Comparison of ENCODE assay signal across 18 cellular contexts in the genomic region with DNA sequence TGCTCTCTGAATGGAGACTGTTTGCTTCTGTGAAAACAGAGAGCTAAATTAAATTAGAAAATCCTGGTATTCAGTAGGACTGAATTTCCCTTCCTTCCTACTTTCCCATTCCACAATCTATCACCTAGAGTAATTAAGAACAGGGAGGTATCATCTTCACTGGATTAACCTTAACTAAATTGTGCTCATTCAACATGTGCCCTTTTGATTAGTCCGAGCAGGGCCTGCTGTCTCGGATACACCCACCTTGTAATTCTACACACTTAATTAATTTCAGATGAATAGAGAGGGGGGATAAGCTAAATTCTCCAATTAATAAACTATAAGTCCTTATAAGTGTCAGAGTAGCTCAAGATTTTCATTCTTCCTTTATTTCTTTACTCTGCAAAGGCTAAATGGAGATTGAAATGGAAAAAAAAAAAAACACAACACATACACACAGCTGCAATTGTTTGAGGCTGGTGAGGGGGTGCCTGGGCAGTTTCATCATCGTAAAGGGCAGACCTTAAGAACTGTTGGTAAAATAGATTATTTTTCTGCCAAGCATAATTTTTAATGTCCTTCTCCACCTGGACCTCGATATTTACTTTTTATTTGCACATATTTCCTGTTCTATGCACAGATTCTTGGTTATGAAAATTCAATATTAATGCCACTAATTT.
DNase-seq lines count a peak whose midpoint lies in the region; ATAC-seq lines count a peak whose summit lies in the region.
"Had no signal": no experiment of that assay in that cellular context is flagged by ENCODE, and none has a peak within 500 bp of the region (broad histone marks: within the 10 kb centered on the region; RNA-seq: fewer than 3 reads in every experiment).

No MANE protein-coding gene starts in this region.

- no peak overlapping the region for H2BK12ac ChIP-seq in neuronal stem cell (ENCODE audit: low read length)

- no peak overlapping the region for H3K4ac ChIP-seq in neuronal stem cell (ENCODE audit: low read length)

- H2BK120ac ChIP-seq in neuronal stem cell (ENCODE audit: low read depth, low read length): no peak overlapping the region

- H2AFZ ChIP-seq in Karpas-422 (ENCODE audit: low read length) (0 out of 2 replicates have a peak overlapping the region, but pooled peaks have one; percentile 19), neuronal stem cell (ENCODE audit: low read length) (no peak overlapping the region)
- H2AFZ ChIP-seq: GM23248 had no signal

- no peak overlapping the region for H3K14ac ChIP-seq in neuronal stem cell (ENCODE audit: low read length)

- no peak overlapping the region for H3K4me3 ChIP-seq in BLaER1 treated with 17β-estradiol and CSF1 and Interleukin-3, amounts not matched to agents 10 nM and 100 nM
- H3K4me3 ChIP-seq in Karpas-422 (ENCODE audit: low read length) (no peak overlapping the region), neuronal stem cell (ENCODE audit: low read length in 2 of 2) (no peak overlapping the region)
- H3K4me3 ChIP-seq: GM23248 had no signal

- H3K36me3 ChIP-seq in BLaER1 treated with 17β-estradiol and CSF1 and Interleukin-3, amounts not matched to agents 10 nM and 100 nM: no peaks in the 10 kb centered on the region
- H3K36me3 ChIP-seq in Karpas-422 (ENCODE audit: insufficient read depth, low read length): no peaks in the 10 kb centered on the region
- no peaks in the 10 kb centered on the region for H3K36me3 ChIP-seq in neuronal stem cell (replicated peaks in 1 of 2; ENCODE audit: control insufficient read depth in 2 of 2, insufficient read depth in 2 of 2, low read length in 2 of 2)

- H3K27ac ChIP-seq in BLaER1 treated with 17β-estradiol and CSF1 and Interleukin-3, amounts not matched to agents 10 nM and 100 nM: no peak overlapping the region
- H3K27ac ChIP-seq in Karpas-422 (ENCODE audit: low read length) (no peak overlapping the region), neuronal stem cell (replicated peaks; ENCODE audit: low read length) (no peak overlapping the region)
- H3K27ac ChIP-seq: GM23248 had no signal

- no CpG with 5 or more reads among the region's 4 CpGs for WGBS in neuronal stem cell (ENCODE audit: extremely low coverage in 2 of 2, insufficient read length in 2 of 2, insufficient replicate concordance in 1 of 2), 2 donors

- H3K9me2 ChIP-seq in Karpas-422 (replicated peaks; ENCODE audit: insufficient read depth, low read length): no peaks in the 10 kb centered on the region

- H3K4me1 ChIP-seq in BLaER1 treated with 17β-estradiol and CSF1 and Interleukin-3, amounts not matched to agents 10 nM and 100 nM: peaks cover 12 to 36% (median 26%) of the 10 kb centered on the region in 10 experiments; a peak in 18 of 20 replicates
- H3K4me1 ChIP-seq in Karpas-422 (ENCODE audit: low read length): peaks cover 27% of the 10 kb centered on the region
- peaks cover 3 to 10% of the 10 kb centered on the region in 2 donors for H3K4me1 ChIP-seq in neuronal stem cell (ENCODE audit: control insufficient read depth in 2 of 2, insufficient read depth in 1 of 2, low read depth in 1 of 2, low read length in 2 of 2)

- H3K79me1 ChIP-seq in neuronal stem cell (ENCODE audit: low read depth, low read length): no peaks in the 10 kb centered on the region

- H3K9ac ChIP-seq in BLaER1 treated with 17β-estradiol and CSF1 and Interleukin-3, amounts not matched to agents 10 nM and 100 nM: no peak overlapping the region
- H3K9ac ChIP-seq in Karpas-422 (ENCODE audit: low read length): no peak overlapping the region
- H3K9ac ChIP-seq in neuronal stem cell (ENCODE audit: low read depth, low read length, poor library complexity): no peak overlapping the region
- H3K9ac ChIP-seq: GM23248 had no signal

- DNase-seq in Karpas-422 (no peak), SHP77 treated with DMSO at 0.1 percent for 48 hours (lab: John Stamatoyannopoulos, UW) (peak; percentile 72), neuronal stem cell (ENCODE audit: low spot score) (peak; percentile 42), NCI-H2107 treated with DMSO at 0.1 percent for 48 hours (lab: John Stamatoyannopoulos, UW; ENCODE audit: unreplicated experiment) (no peak)
- DNase-seq: ACHN; Calu3; CD4-positive, alpha-beta T cell; DMS79; GM23248; NCI-H1417 treated with DMSO at 0.1 percent for 48 hours; NCI-H2081 treated with DMSO at 0.1 percent for 48 hours; NCI-H446; NCI-H748 treated with DMSO at 0.1 percent for 48 hours; Right ventricle myocardium superior had no signal

- H3K27me3 ChIP-seq in BLaER1 treated with 17β-estradiol and CSF1 and Interleukin-3, amounts not matched to agents 10 nM and 100 nM: peaks cover 55 to 72% (median 63%) of the 10 kb centered on the region in 11 experiments
- H3K27me3 ChIP-seq in Karpas-422 (ENCODE audit: low read length) (no peaks in the 10 kb centered on the region), neuronal stem cell (ENCODE audit: control insufficient read depth in 3 of 3, insufficient read depth in 3 of 3, low read depth in 1 of 3, low read length in 3 of 3) (peaks cover 21 to 91% (median 64%) of the 10 kb centered on the region in 3 experiments)

- no peak overlapping the region for H2BK15ac ChIP-seq in neuronal stem cell (ENCODE audit: low read length)

- peaks cover 0 to 13% (median 0%) of the 10 kb centered on the region in 11 experiments; a peak in 5 of 22 replicates for H4K20me1 ChIP-seq in BLaER1 treated with 17β-estradiol and CSF1 and Interleukin-3, amounts not matched to agents 10 nM and 100 nM
- no peaks in the 10 kb centered on the region for H4K20me1 ChIP-seq in Karpas-422 (ENCODE audit: insufficient read depth, low read depth, low read length)

- no peak overlapping the region for H4K8ac ChIP-seq in neuronal stem cell (ENCODE audit: low read depth, low read length)

- H3K9me3 ChIP-seq in BLaER1 treated with 17β-estradiol and CSF1 and Interleukin-3, amounts not matched to agents 10 nM and 100 nM (replicated peaks in 1 of 11): peaks cover 0 to 10% (median 8%) of the 10 kb centered on the region in 11 experiments; a peak in 9 of 22 replicates
- no peaks in the 10 kb centered on the region for H3K9me3 ChIP-seq in Karpas-422 (ENCODE audit: low read length)
- H3K9me3 ChIP-seq in neuronal stem cell (replicated peaks in 1 of 2; ENCODE audit: control insufficient read depth in 2 of 2, insufficient read depth in 1 of 2, low read depth in 1 of 2, low read length in 2 of 2): no peaks in the 10 kb centered on the region

- H3K18ac ChIP-seq in neuronal stem cell (ENCODE audit: low read length): no peak overlapping the region

- H3K23ac ChIP-seq in neuronal stem cell (ENCODE audit: low read depth, low read length, poor library complexity): no peak overlapping the region

- no peak overlapping the region for H4K91ac ChIP-seq in neuronal stem cell (ENCODE audit: low read depth, low read length, poor library complexity)

- ATAC-seq in GM21737 (IDR thresholded peaks at IDR 0.05; ENCODE audit: unreplicated experiment) (no peak), GM21526 (IDR thresholded peaks at IDR 0.05; ENCODE audit: low FRiP score, unreplicated experiment) (no peak)
- ATAC-seq: HCT116 had no signal

- no peak overlapping the region for H2AK5ac ChIP-seq in neuronal stem cell (ENCODE audit: low read depth, low read length)

- no peaks in the 10 kb centered on the region for H3K79me2 ChIP-seq in Karpas-422 (ENCODE audit: low read length)

- no peak overlapping the region for H2BK5ac ChIP-seq in neuronal stem cell (ENCODE audit: low read length)

- H3K4me2 ChIP-seq in BLaER1 treated with 17β-estradiol and CSF1 and Interleukin-3, amounts not matched to agents 10 nM and 100 nM: peak overlapping the region in 6 of 11 experiments; percentile 2 to 46 (median 20); a peak in 7 of 22 replicates
- peak overlapping the region; percentile 20 for H3K4me2 ChIP-seq in Karpas-422 (ENCODE audit: low read depth, low read length, poor library complexity, severe bottlenecking)
- no peak overlapping the region for H3K4me2 ChIP-seq in neuronal stem cell (ENCODE audit: insufficient read depth, low read length, poor library complexity, severe bottlenecking)

Comparison
In these comparisons a context has a peak if more than half of its experiments do, and no peak if none do; other contexts are left out.
1. DNase-seq: peak in SHP77 treated with DMSO at 0.1 percent for 48 hours (single experiment) and neuronal stem cell (single experiment); none in Karpas-422 (single experiment) and NCI-H2107 treated with DMSO at 0.1 percent for 48 hours (single experiment).